29 cellular contexts compared by ENCODE assay signal in genomic region chr14:94594441-94594840, GRCh38. TPM values are rescaled to one million over a fixed set of nuclear protein-coding genes. Genes with fewer than 3 reads are reported as not detected.
"Had no signal": no experiment of that assay in that cellular context is flagged by ENCODE, and none has a peak within 500 bp of the region (broad histone marks: within the 10 kb centered on the region; RNA-seq: fewer than 3 reads in every experiment).

No MANE protein-coding gene starts in this region.

- H3K9me3 Mint-ChIP-seq: activated CD4-positive, alpha-beta memory T cell treated with anti-CD3 and anti-CD28 coated beads, Interleukin-2, amount 10 ng/mL, durations not matched to agents 7 days and 5 days; activated naive CD4-positive, alpha-beta T cell treated with anti-CD3 and anti-CD28 coated beads for 36 hours; activated T-helper 17 cell treated with anti-CD3 and anti-CD28 coated beads, Interleukin-2, amount 50 U/mL, for 72 hours had no signal

- H3K4me3 ChIP-seq: cardiac muscle cell, Peyer's patch, SJCRH30 had no signal

- H3K27me3 ChIP-seq: cardiac muscle cell, Peyer's patch, SJCRH30 had no signal

- H3K27ac ChIP-seq: cardiac muscle cell, KMS-11, Peyer's patch, RWPE1, SJCRH30, VCaP had no signal

- H3K36me3 Mint-ChIP-seq: activated naive CD8-positive, alpha-beta T cell; brain had no signal

- H3K36me3 ChIP-seq: cardiac muscle cell, Peyer's patch, SJCRH30 had no signal

- H3K27ac Mint-ChIP-seq: activated CD4-positive, alpha-beta memory T cell treated with anti-CD3 and anti-CD28 coated beads, Interleukin-2, amount 10 ng/mL, durations not matched to agents 7 days and 5 days; activated naive CD4-positive, alpha-beta T cell treated with anti-CD3 and anti-CD28 coated beads for 36 hours; activated naive CD8-positive, alpha-beta T cell; activated T-helper 17 cell treated with anti-CD3 and anti-CD28 coated beads, Interleukin-2, amount 50 U/mL, for 72 hours had no signal

- H3K4me2 ChIP-seq: KMS-11, SK-N-SH had no signal

- H3K9ac ChIP-seq: KMS-11, SK-N-SH had no signal

- H3K4me1 Mint-ChIP-seq: activated CD4-positive, alpha-beta memory T cell treated with anti-CD3 and anti-CD28 coated beads, Interleukin-2, amount 10 ng/mL, durations not matched to agents 7 days and 5 days had no signal

- ATAC-seq: activated T-helper 17 cell treated with anti-CD3 and anti-CD28 coated beads, Interleukin-2, amount 50 U/mL, for 72 hours had no signal

- H3K4me3 Mint-ChIP-seq: activated CD4-positive, alpha-beta memory T cell treated with anti-CD3 and anti-CD28 coated beads, Interleukin-2, amount 10 ng/mL, durations not matched to agents 7 days and 5 days; activated naive CD4-positive, alpha-beta T cell treated with anti-CD3 and anti-CD28 coated beads for 36 hours; activated naive CD8-positive, alpha-beta T cell; activated T-helper 17 cell treated with anti-CD3 and anti-CD28 coated beads, Interleukin-2, amount 50 U/mL, for 72 hours had no signal

- H3K9me3 ChIP-seq: Peyer's patch, SJCRH30, SK-N-SH had no signal

- H3K27me3 Mint-ChIP-seq: activated CD4-positive, alpha-beta memory T cell treated with anti-CD3 and anti-CD28 coated beads, Interleukin-2, amount 10 ng/mL, durations not matched to agents 7 days and 5 days had no signal

- DNase-seq: activated CD4-positive, alpha-beta memory T cell treated with anti-CD3 and anti-CD28 coated beads, Interleukin-2, amount 10 ng/mL, durations not matched to agents 7 days and 5 days; activated CD4-positive, alpha-beta T cell treated with anti-CD3 and anti-CD28 coated beads, Interleukin-2, amount 50 U/mL, for 1 hour; activated CD4-positive, CD25-positive, alpha-beta regulatory T cell; activated gamma-delta T cell; activated naive CD4-positive, alpha-beta T cell treated with anti-CD3 and anti-CD28 coated beads for 36 hours; activated T-cell treated with anti-CD3 and anti-CD28 coated beads for 4 hours; activated T-cell treated with anti-CD3 and anti-CD28 coated beads, Interleukin-2, amount 50 U/mL, for 48 hours; cerebellar nuclear complex; NCI-H1105 treated with DMSO at 0.1 percent for 48 hours; NCI-H1436 treated with DMSO at 0.1 percent for 48 hours; NCI-H187 treated with DMSO at 0.1 percent for 48 hours; NCI-H2081 treated with DMSO at 0.1 percent for 48 hours; NCI-H446; NCI-H524; Peyer's patch; Right ventricle myocardium superior; SK-N-SH; T-helper 1 cell had no signal

- H3K9me2 ChIP-seq: SK-N-SH had no signal

RNA-seq across cellular contexts. Expression of gene SERPINA5, which starts 13.2 kb away (rescaled TPM):
- total RNA-seq: activated CD4-positive, alpha-beta memory T cell treated with anti-CD3 and anti-CD28 coated beads, Interleukin-2, amount 10 ng/mL, durations not matched to agents 7 days and 5 days; activated CD8-positive, alpha-beta memory T cell treated with anti-CD3 and anti-CD28 coated beads for 36 hours; activated naive CD4-positive, alpha-beta T cell treated with anti-CD3 and anti-CD28 coated beads for 36 hours; activated T-helper 17 cell treated with anti-CD3 and anti-CD28 coated beads, Interleukin-2, amount 50 U/mL, for 72 hours; cardiac muscle cell; Peyer's patch; T-helper 2 cell treated with Interferon-gamma antibody and Interleukin-4, amounts not matched to agents 100 ng/mL and 5 ng/mL, for 36 hours had no signal

RNA-seq across cellular contexts. Expression of gene SERPINA3, which starts 17.8 kb away (rescaled TPM):
- total RNA-seq: activated CD4-positive, alpha-beta memory T cell treated with anti-CD3 and anti-CD28 coated beads, Interleukin-2, amount 10 ng/mL, durations not matched to agents 7 days and 5 days; activated CD8-positive, alpha-beta memory T cell treated with anti-CD3 and anti-CD28 coated beads for 36 hours; activated naive CD4-positive, alpha-beta T cell treated with anti-CD3 and anti-CD28 coated beads for 36 hours; activated T-helper 17 cell treated with anti-CD3 and anti-CD28 coated beads, Interleukin-2, amount 50 U/mL, for 72 hours; cardiac muscle cell; SJCRH30; T-helper 2 cell treated with Interferon-gamma antibody and Interleukin-4, amounts not matched to agents 100 ng/mL and 5 ng/mL, for 36 hours had no signal

RNA-seq across cellular contexts. Expression of gene SERPINA4, which starts 33.2 kb away (rescaled TPM):
- total RNA-seq: activated CD4-positive, alpha-beta memory T cell treated with anti-CD3 and anti-CD28 coated beads, Interleukin-2, amount 10 ng/mL, durations not matched to agents 7 days and 5 days; activated CD8-positive, alpha-beta memory T cell treated with anti-CD3 and anti-CD28 coated beads for 36 hours; activated naive CD4-positive, alpha-beta T cell treated with anti-CD3 and anti-CD28 coated beads for 36 hours; activated T-helper 17 cell treated with anti-CD3 and anti-CD28 coated beads, Interleukin-2, amount 50 U/mL, for 72 hours; aorta; cardiac muscle cell; Peyer's patch; Right ventricle myocardium superior; SJCRH30; T-helper 2 cell treated with Interferon-gamma antibody and Interleukin-4, amounts not matched to agents 100 ng/mL and 5 ng/mL, for 36 hours had no signal
